27 cellular contexts compared by ENCODE assay signal in genomic region chr4:139642364-139642763, GRCh38. TPM values are rescaled to one million over a fixed set of nuclear protein-coding genes. Genes with fewer than 3 reads are reported as not detected.
DNase-seq lines count a peak whose midpoint lies in the region; ATAC-seq, FAIRE-seq and TF ChIP-seq lines count a peak whose summit lies in the region.
"Had no signal": no experiment of that assay in that cellular context is flagged by ENCODE, and none has a peak within 500 bp of the region (broad histone marks: within the 10 kb centered on the region; RNA-seq: fewer than 3 reads in every experiment).

No MANE protein-coding gene starts in this region.

- POLR2A ChIA-PET in AG04449 (lab: Yijun Ruan, JAX), result no interaction called here

- no peak for ATAC-seq in HG03469 (IDR thresholded peaks at IDR 0.05; ENCODE audit: unreplicated experiment)
- no peak for ATAC-seq in GM21360 (IDR thresholded peaks at IDR 0.05; ENCODE audit: unreplicated experiment)
- ATAC-seq in HG03571 (IDR thresholded peaks at IDR 0.05; ENCODE audit: unreplicated experiment), result no peak
- ATAC-seq: activated CD4-positive, alpha-beta T cell treated with anti-CD3 and anti-CD28 coated beads for 36 hours; CD8-positive, alpha-beta T cell; effector memory CD8-positive, alpha-beta T cell; left ventricle myocardium superior had no signal

- H3K36me3 Mint-ChIP-seq in HFFc6 (ENCODE audit: low read depth), result peaks cover 21% of the 10 kb centered on the region
- H3K36me3 Mint-ChIP-seq: CD8-positive, alpha-beta T cell had no signal

- no peaks in the 10 kb centered on the region for H3K36me3 ChIP-seq in bronchial epithelial cell (ENCODE audit: control insufficient read depth, insufficient read depth, low read length)
- H3K36me3 ChIP-seq: adrenal gland, ovary, stomach, upper lobe of left lung had no signal

- peak overlapping the region; percentile 58 for H3K27ac Mint-ChIP-seq in HFFc6
- H3K27ac Mint-ChIP-seq: activated CD4-positive, alpha-beta T cell treated with anti-CD3 and anti-CD28 coated beads for 36 hours; CD8-positive, alpha-beta T cell; effector memory CD8-positive, alpha-beta T cell had no signal

- H3K27me3 Mint-ChIP-seq in HFFc6 (ENCODE audit: insufficient read depth), result no peaks in the 10 kb centered on the region; the same call in 1 of the 2 replicates

- H3K4me3 ChIP-seq in AG04449 (ENCODE audit: low read depth, low read length), result no peak overlapping the region
- H3K4me3 ChIP-seq in bronchial epithelial cell (ENCODE audit: low read depth, low read length), result no peak overlapping the region
- H3K4me3 ChIP-seq: adrenal gland, ovary, stomach, upper lobe of left lung had no signal

- H3K27me3 ChIP-seq in bronchial epithelial cell (ENCODE audit: control insufficient read depth, insufficient read depth, low read length), result no peaks in the 10 kb centered on the region
- H3K27me3 ChIP-seq: adrenal gland, ovary, stomach, upper lobe of left lung had no signal

- FAIRE-seq in bronchial epithelial cell (lab: Jason Lieb, UNC), result peak; percentile 7
- FAIRE-seq: H54 had no signal

- DNase-seq in AG04449 (ENCODE audit: low read depth, low spot score) (peak; percentile 51), HFFc6 (peak; percentile 75), bronchial epithelial cell (ENCODE audit: low read depth) (peak; percentile 66), hepatic stellate cell (ENCODE audit: low spot score) (peak; percentile 55), middle frontal gyrus (ENCODE audit: extremely low spot score, low spot score) (no peak)
- DNase-seq: activated CD4-positive, alpha-beta T cell treated with anti-CD3 and anti-CD28 coated beads for 36 hours; activated CD8-positive, alpha-beta memory T cell treated with anti-CD3 and anti-CD28 coated beads, Interleukin-2, amount 50 U/mL, for 4 hours; activated effector memory CD4-positive, alpha-beta T cell treated with Interleukin-2 at 50 U/mL for 16 hours; adrenal gland; CD8-positive, alpha-beta T cell; cerebellar nuclear complex; DND-41; effector memory CD8-positive, alpha-beta T cell; foreskin melanocyte; Kasumi-1; left ventricle myocardium superior; NCI-H1417; NCI-H2171; ovary; stimulated activated CD4-positive, alpha-beta T cell treated with anti-CD3 and anti-CD28 coated beads, Interleukin-2, amount 100 ng/mL, for 48 hours; stomach; T1000; upper lobe of left lung had no signal

- peaks cover 37% of the 10 kb centered on the region for H3K4me1 Mint-ChIP-seq in HFFc6 (ENCODE audit: low read depth)
- H3K4me1 Mint-ChIP-seq: activated CD4-positive, alpha-beta T cell treated with anti-CD3 and anti-CD28 coated beads for 36 hours had no signal

- no peak overlapping the region; the same call in 1 of the 2 replicates for H3K4me3 Mint-ChIP-seq in HFFc6
- H3K4me3 Mint-ChIP-seq: activated CD4-positive, alpha-beta T cell treated with anti-CD3 and anti-CD28 coated beads for 36 hours; CD8-positive, alpha-beta T cell; effector memory CD8-positive, alpha-beta T cell had no signal

- peaks cover 20% of the 10 kb centered on the region for H3K9me3 Mint-ChIP-seq in HFFc6

- TF ChIP-seq CTCF in AG04449 (IDR thresholded peaks at IDR 0.05; ENCODE audit: insufficient read depth, low read length, missing control alignments) (no peak), HFFc6 (IDR thresholded peaks at IDR 0.05) (no peak), bronchial epithelial cell (IDR thresholded peaks at IDR 0.05; ENCODE audit: insufficient read depth, low read length, severe bottlenecking) (no peak)

- CTCF ChIA-PET in AG04449 (lab: Yijun Ruan, JAX), result interaction anchor here (1.0 to 7.5 kb wide), 6 partner anchors 9 to 718 kb away, joined by 3 to 84 read pairs (median 14); no protein-coding TSS in a partner anchor

RNA-seq across cellular contexts. Expression of gene MGST2, which starts 23.3 kb away (rescaled TPM):
- total RNA-seq in HFFc6 (2021; fragmentation: NEBNext Ultra II Directional; extraction: Animal tissue kit (Norgen Biotek cat#: 25700)), result 10 to 100 TPM in 1 of 6 experiments, 1 to 10 TPM in 5; 5.0 to 11.4 (median 5.7) TPM
- 28.7 and 30.5 TPM in 2 replicates for total RNA-seq in bronchial epithelial cell
